1 cellular context compared by ENCODE assay signal in genomic region chr1:113913887-113914664, GRCh38.
TF ChIP-seq lines count a peak whose summit lies in the region.

No MANE protein-coding gene starts in this region.

TF ChIP-seq in K562, 482 proteins besides CTCF, POLR2A, EP300 and RAD21 (continued from another document and continues in another):
- TF ChIP-seq, protein P1, sequence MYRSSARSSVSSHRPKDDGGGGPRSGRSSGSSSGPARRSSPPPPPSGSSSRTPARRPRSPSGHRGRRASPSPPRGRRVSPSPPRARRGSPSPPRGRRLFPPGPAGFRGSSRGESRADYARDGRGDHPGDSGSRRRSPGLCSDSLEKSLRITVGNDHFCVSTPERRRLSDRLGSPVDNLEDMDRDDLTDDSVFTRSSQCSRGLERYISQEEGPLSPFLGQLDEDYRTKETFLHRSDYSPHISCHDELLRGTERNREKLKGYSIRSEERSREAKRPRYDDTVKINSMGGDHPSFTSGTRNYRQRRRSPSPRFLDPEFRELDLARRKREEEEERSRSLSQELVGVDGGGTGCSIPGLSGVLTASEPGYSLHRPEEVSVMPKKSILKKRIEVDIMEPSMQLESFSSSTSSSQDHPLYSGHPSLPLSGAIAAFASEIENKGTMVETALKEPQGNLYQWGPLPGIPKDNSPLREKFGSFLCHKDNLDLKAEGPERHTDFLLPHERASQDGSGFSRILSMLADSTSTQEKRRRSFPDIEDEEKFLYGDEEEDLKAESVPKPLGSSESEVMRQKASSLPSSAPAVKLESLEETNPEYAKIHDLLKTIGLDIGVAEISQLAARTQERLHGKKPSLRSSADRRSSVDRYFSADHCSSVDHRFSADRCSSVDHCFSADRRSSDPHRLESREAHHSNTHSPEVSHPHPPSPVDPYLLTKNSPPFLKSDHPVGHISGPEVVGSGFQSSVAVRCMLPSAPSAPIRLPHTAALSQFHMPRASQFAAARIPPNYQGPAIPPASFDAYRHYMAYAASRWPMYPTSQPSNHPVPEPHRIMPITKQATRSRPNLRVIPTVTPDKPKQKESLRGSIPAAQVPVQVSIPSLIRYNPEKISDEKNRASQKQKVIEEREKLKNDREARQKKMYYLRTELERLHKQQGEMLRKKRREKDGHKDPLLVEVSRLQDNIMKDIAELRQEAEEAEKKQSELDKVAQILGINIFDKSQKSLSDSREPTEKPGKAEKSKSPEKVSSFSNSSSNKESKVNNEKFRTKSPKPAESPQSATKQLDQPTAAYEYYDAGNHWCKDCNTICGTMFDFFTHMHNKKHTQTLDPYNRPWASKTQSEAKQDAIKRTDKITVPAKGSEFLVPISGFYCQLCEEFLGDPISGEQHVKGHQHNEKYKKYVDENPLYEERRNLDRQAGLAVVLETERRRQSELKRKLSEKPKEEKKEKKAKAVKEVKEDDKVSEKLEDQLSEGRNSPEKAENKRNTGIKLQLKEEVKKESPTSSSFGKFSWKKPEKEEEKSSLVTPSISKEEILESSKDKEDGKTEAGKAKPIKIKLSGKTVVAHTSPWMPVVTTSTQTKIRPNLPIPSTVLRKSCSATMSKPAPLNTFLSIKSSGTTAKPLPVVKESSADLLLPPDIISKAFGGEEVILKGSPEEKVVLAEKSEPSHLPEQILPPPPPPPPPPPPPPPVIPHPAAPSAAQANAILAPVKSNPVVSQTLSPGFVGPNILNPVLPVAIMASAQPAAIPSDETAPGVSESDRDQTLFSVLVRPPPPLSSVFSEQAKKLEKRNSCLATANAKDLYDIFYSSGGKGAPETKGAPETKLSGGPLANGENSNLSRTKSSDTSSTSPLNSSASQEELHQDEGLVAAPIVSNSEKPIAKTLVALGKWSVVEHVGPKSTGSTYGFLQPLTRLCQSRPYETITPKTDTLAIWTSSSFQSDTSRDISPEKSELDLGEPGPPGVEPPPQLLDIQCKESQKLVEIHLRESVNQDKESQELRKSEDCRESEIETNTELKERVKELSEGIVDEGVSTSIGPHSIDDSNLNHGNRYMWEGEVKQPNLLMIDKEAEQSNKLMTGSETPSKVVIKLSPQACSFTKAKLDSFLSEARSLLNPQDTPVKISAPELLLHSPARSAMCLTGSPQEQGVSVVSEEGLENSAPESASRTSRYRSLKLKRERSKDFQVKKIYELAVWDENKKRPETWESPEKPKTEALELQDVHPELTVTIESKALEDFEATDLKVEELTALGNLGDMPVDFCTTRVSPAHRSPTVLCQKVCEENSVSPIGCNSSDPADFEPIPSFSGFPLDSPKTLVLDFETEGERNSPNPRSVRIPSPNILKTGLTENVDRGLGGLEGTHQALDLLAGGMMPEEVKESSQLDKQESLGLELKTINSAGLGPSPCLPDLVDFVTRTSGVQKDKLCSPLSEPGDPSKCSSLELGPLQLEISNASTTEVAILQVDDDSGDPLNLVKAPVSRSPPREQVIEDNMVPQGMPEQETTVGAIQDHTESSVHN (IDR thresholded peaks at IDR 0.05; ENCODE audit: borderline replicate concordance in 1 of 2, low read depth in 1 of 2): no peak
- TF ChIP-seq NR1H2 (CRISPR knock-in tag; IDR thresholded peaks at IDR 0.05) (no peak), HDAC8 (tag; IDR thresholded peaks at IDR 0.05) (no peak), POLR3A (IDR thresholded peaks at IDR 0.05; ENCODE audit: borderline replicate concordance, extremely low read depth, insufficient read depth, insufficient read length) (no peak), ZNF133 (CRISPR knock-in tag; IDR thresholded peaks at IDR 0.05) (no peak), HNRNPUL1 (IDR thresholded peaks at IDR 0.05; ENCODE audit: low read length) (no peak), NCOA4 (IDR thresholded peaks at IDR 0.05; ENCODE audit: partially characterized antibody) (no peak), FIP1L1 (IDR thresholded peaks at IDR 0.05; ENCODE audit: low read depth, low read length, poor library complexity, severe bottlenecking) (no peak), DACH1 (IDR thresholded peaks at IDR 0.05; ENCODE audit: partially characterized antibody) (peak; percentile 79), AFF1 (IDR thresholded peaks at IDR 0.05; ENCODE audit: low read depth in 1 of 2, partially characterized antibody in 2 of 2) (peak; percentile 29 to 87), RHOXF2B (CRISPR knock-in tag; conservative IDR thresholded peaks at IDR 0.05) (no peak), EGR1 (conservative IDR thresholded peaks at IDR 0.05) (no peak), JUNB (CRISPR knock-in tag; conservative IDR thresholded peaks at IDR 0.05) (no peak), CHD1 (IDR thresholded peaks at IDR 0.05; ENCODE audit: low read length) (no peak), ZNF143 (CRISPR knock-in tag; IDR thresholded peaks at IDR 0.05) (no peak), NRF1 (conservative IDR thresholded peaks at IDR 0.05 in 1 of 2, IDR thresholded peaks at IDR 0.05 in 1 of 2) (no peak), ETV1 (tag; conservative IDR thresholded peaks at IDR 0.05; ENCODE audit: low read depth) (peak; percentile 60), JUN (IDR thresholded peaks at IDR 0.05; ENCODE audit: borderline replicate concordance, low read depth, low read length) (no peak; the same call in 1 of the 2 replicates), JUN (CRISPR knock-in tag; IDR thresholded peaks at IDR 0.05; ENCODE audit: borderline replicate concordance) (no peak)
- TF ChIP-seq, protein P2, sequence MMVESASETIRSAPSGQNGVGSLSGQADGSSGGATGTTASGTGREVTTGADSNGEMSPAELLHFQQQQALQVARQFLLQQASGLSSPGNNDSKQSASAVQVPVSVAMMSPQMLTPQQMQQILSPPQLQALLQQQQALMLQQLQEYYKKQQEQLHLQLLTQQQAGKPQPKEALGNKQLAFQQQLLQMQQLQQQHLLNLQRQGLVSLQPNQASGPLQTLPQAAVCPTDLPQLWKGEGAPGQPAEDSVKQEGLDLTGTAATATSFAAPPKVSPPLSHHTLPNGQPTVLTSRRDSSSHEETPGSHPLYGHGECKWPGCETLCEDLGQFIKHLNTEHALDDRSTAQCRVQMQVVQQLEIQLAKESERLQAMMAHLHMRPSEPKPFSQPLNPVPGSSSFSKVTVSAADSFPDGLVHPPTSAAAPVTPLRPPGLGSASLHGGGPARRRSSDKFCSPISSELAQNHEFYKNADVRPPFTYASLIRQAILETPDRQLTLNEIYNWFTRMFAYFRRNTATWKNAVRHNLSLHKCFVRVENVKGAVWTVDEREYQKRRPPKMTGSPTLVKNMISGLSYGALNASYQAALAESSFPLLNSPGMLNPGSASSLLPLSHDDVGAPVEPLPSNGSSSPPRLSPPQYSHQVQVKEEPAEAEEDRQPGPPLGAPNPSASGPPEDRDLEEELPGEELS (CRISPR knock-in tag; IDR thresholded peaks at IDR 0.05; ENCODE audit: borderline replicate concordance): no peak
- TF ChIP-seq, protein P3, sequence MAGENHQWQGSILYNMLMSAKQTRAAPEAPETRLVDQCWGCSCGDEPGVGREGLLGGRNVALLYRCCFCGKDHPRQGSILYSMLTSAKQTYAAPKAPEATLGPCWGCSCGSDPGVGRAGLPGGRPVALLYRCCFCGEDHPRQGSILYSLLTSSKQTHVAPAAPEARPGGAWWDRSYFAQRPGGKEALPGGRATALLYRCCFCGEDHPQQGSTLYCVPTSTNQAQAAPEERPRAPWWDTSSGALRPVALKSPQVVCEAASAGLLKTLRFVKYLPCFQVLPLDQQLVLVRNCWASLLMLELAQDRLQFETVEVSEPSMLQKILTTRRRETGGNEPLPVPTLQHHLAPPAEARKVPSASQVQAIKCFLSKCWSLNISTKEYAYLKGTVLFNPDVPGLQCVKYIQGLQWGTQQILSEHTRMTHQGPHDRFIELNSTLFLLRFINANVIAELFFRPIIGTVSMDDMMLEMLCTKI (IDR thresholded peaks at IDR 0.05; ENCODE audit: partially characterized antibody): no peak
- TF ChIP-seq, protein P4, sequence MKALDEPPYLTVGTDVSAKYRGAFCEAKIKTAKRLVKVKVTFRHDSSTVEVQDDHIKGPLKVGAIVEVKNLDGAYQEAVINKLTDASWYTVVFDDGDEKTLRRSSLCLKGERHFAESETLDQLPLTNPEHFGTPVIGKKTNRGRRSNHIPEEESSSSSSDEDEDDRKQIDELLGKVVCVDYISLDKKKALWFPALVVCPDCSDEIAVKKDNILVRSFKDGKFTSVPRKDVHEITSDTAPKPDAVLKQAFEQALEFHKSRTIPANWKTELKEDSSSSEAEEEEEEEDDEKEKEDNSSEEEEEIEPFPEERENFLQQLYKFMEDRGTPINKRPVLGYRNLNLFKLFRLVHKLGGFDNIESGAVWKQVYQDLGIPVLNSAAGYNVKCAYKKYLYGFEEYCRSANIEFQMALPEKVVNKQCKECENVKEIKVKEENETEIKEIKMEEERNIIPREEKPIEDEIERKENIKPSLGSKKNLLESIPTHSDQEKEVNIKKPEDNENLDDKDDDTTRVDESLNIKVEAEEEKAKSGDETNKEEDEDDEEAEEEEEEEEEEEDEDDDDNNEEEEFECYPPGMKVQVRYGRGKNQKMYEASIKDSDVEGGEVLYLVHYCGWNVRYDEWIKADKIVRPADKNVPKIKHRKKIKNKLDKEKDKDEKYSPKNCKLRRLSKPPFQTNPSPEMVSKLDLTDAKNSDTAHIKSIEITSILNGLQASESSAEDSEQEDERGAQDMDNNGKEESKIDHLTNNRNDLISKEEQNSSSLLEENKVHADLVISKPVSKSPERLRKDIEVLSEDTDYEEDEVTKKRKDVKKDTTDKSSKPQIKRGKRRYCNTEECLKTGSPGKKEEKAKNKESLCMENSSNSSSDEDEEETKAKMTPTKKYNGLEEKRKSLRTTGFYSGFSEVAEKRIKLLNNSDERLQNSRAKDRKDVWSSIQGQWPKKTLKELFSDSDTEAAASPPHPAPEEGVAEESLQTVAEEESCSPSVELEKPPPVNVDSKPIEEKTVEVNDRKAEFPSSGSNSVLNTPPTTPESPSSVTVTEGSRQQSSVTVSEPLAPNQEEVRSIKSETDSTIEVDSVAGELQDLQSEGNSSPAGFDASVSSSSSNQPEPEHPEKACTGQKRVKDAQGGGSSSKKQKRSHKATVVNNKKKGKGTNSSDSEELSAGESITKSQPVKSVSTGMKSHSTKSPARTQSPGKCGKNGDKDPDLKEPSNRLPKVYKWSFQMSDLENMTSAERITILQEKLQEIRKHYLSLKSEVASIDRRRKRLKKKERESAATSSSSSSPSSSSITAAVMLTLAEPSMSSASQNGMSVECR (CRISPR knock-in tag; IDR thresholded peaks at IDR 0.05): no peak
- TF ChIP-seq, protein P5, sequence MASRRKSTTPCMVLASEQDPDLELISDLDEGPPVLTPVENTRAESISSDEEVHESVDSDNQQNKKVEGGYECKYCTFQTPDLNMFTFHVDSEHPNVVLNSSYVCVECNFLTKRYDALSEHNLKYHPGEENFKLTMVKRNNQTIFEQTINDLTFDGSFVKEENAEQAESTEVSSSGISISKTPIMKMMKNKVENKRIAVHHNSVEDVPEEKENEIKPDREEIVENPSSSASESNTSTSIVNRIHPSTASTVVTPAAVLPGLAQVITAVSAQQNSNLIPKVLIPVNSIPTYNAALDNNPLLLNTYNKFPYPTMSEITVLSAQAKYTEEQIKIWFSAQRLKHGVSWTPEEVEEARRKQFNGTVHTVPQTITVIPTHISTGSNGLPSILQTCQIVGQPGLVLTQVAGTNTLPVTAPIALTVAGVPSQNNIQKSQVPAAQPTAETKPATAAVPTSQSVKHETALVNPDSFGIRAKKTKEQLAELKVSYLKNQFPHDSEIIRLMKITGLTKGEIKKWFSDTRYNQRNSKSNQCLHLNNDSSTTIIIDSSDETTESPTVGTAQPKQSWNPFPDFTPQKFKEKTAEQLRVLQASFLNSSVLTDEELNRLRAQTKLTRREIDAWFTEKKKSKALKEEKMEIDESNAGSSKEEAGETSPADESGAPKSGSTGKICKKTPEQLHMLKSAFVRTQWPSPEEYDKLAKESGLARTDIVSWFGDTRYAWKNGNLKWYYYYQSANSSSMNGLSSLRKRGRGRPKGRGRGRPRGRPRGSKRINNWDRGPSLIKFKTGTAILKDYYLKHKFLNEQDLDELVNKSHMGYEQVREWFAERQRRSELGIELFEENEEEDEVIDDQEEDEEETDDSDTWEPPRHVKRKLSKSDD (conservative IDR thresholded peaks at IDR 0.05; ENCODE audit: low read length): no peak
- TF ChIP-seq, protein P6, sequence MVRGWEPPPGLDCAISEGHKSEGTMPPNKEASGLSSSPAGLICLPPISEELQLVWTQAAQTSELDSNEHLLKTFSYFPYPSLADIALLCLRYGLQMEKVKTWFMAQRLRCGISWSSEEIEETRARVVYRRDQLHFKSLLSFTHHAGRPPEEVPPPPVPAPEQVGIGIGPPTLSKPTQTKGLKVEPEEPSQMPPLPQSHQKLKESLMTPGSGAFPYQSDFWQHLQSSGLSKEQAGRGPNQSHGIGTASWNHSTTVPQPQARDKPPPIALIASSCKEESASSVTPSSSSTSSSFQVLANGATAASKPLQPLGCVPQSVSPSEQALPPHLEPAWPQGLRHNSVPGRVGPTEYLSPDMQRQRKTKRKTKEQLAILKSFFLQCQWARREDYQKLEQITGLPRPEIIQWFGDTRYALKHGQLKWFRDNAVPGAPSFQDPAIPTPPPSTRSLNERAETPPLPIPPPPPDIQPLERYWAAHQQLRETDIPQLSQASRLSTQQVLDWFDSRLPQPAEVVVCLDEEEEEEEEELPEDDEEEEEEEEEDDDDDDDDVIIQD (CRISPR knock-in tag; IDR thresholded peaks at IDR 0.05): no peak
- TF ChIP-seq, protein P7, sequence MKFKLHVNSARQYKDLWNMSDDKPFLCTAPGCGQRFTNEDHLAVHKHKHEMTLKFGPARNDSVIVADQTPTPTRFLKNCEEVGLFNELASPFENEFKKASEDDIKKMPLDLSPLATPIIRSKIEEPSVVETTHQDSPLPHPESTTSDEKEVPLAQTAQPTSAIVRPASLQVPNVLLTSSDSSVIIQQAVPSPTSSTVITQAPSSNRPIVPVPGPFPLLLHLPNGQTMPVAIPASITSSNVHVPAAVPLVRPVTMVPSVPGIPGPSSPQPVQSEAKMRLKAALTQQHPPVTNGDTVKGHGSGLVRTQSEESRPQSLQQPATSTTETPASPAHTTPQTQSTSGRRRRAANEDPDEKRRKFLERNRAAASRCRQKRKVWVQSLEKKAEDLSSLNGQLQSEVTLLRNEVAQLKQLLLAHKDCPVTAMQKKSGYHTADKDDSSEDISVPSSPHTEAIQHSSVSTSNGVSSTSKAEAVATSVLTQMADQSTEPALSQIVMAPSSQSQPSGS (CRISPR knock-in tag; IDR thresholded peaks at IDR 0.05): no peak
